Comparison of ENCODE assay signal across 1 cellular context in the genomic region with DNA sequence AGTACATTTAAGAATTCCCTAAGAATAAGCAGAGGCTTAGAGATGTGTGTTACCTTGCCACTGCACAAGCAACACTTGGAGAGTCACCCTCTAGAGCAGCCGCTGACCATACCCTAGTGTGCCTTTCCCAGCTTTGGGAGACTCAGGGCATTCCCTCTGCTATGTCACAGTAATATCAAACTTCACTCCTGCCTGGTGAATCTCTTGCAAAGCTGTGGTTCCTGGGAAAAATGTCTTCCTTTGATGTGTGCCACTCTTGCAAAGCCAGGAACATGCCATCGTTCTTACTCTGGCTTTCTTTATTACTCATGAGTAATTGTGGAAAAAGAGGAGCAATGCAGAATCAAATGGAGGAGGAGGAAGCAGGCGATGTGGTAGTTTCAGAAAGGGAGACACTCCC.
A peak's percentile ranks its signal among the peaks of the same experiment; 100 is the strongest.
TF ChIP-seq lines count a peak whose summit lies in the region.

No MANE protein-coding gene starts in this region.

TF ChIP-seq in HCT116, 20 proteins besides CTCF, POLR2A, EP300 and RAD21 (continued from another document):
- TF ChIP-seq ZBTB33 (IDR thresholded peaks at IDR 0.05; ENCODE audit: extremely low read depth, insufficient replicate concordance, low read length) (no peak), MAX (IDR thresholded peaks at IDR 0.05) (0 out of 2 replicates have a peak, but pooled peaks have one; percentile 30), JUND (IDR thresholded peaks at IDR 0.05) (peak; percentile 78), SRF (IDR thresholded peaks at IDR 0.05; ENCODE audit: low read depth) (no peak), YY1 (IDR thresholded peaks at IDR 0.05; ENCODE audit: extremely low read depth, insufficient replicate concordance, low read depth, low read length) (peak; percentile 51), ELF1 (IDR thresholded peaks at IDR 0.05; ENCODE audit: borderline replicate concordance, low read depth) (no peak)
- TF ChIP-seq, protein P1, sequence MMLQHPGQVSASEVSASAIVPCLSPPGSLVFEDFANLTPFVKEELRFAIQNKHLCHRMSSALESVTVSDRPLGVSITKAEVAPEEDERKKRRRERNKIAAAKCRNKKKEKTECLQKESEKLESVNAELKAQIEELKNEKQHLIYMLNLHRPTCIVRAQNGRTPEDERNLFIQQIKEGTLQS (IDR thresholded peaks at IDR 0.05): no peak
